In the genomic region with DNA sequence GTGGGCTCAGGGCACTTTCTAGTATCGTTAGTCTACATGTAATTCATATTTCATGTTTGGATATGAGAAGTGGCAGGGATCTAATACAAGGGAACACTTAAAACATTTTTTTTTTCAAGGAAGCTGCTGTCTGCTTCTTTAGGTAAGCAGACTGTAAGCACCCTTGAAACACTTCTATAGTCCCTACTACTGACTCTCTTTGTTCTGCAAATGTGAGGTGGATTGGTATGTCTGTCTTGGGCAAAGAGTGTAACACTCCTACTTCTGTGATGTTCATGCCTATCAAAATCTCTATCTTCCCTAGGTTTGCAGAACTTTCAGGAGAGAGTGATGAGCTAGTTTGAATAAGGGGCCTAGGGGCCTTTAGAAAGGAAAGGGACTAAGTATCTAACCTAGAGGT, we compare ENCODE assay signal across 1 cellular context.
TF ChIP-seq lines count a peak whose summit lies in the region.

No MANE protein-coding gene starts in this region.

TF ChIP-seq in GM23338, 12 proteins besides CTCF, POLR2A, EP300 and RAD21 (continued from another document):
- TF ChIP-seq ZNF462 (CRISPR knock-in tag; IDR thresholded peaks at IDR 0.05) (no peak), ZNF331 (CRISPR knock-in tag; IDR thresholded peaks at IDR 0.05; ENCODE audit: low read depth) (no peak), ZNF114 (CRISPR knock-in tag; IDR thresholded peaks at IDR 0.05) (no peak)
